Comparison of ENCODE assay signal across 30 cellular contexts in genomic region chr4:1660948-1661677, GRCh38.
"Had no signal": no experiment of that assay in that cellular context is flagged by ENCODE, and none has a peak within 500 bp of the region (broad histone marks: within the 10 kb centered on the region; RNA-seq: fewer than 3 reads in every experiment).

No MANE protein-coding gene starts in this region.

- H3K4me1 ChIP-seq: gastroesophageal sphincter, upper lobe of left lung, vagina had no signal

- H3K4me3 ChIP-seq: gastroesophageal sphincter, ovary, skin epidermis, thoracic aorta, upper lobe of left lung, vagina had no signal

- H3K9me3 Mint-ChIP-seq: activated CD4-positive, alpha-beta memory T cell treated with anti-CD3 and anti-CD28 coated beads for 36 hours; activated CD4-positive, alpha-beta T cell treated with anti-CD3 and anti-CD28 coated beads, Interleukin-2, amount 10 ng/mL, durations not matched to agents 24 days and 14 days; activated T-cell treated with anti-CD3 and anti-CD28 coated beads, Interleukin-2, amount 50 U/mL, for 4 hours; activated T-helper 17 cell treated with anti-CD3 and anti-CD28 coated beads, Interleukin-2, amount 50 U/mL, for 72 hours; memory B cell; natural killer cell; stimulated activated naive CD8-positive, alpha-beta T cell treated with anti-CD3 and anti-CD28 coated beads, Interleukin-15, Interleukin-2, amounts not matched to agents 100 ng/mL and 50 ng/mL, for 24 hours had no signal

- ATAC-seq: activated T-cell treated with anti-CD3 and anti-CD28 coated beads, Interleukin-2, amount 50 U/mL, for 4 hours; activated T-helper 17 cell treated with anti-CD3 and anti-CD28 coated beads, Interleukin-2, amount 50 U/mL, for 72 hours; gastroesophageal sphincter; natural killer cell; sciatic nerve; T-helper 17 cell had no signal

- H3K27ac Mint-ChIP-seq: activated CD4-positive, alpha-beta memory T cell treated with anti-CD3 and anti-CD28 coated beads for 36 hours; activated CD4-positive, alpha-beta T cell treated with anti-CD3 and anti-CD28 coated beads, Interleukin-2, amount 10 ng/mL, durations not matched to agents 24 days and 14 days; activated T-helper 17 cell treated with anti-CD3 and anti-CD28 coated beads, Interleukin-2, amount 50 U/mL, for 72 hours; memory B cell; natural killer cell; progenitor cell of endocrine pancreas; stimulated activated naive CD8-positive, alpha-beta T cell treated with anti-CD3 and anti-CD28 coated beads, Interleukin-15, Interleukin-2, amounts not matched to agents 100 ng/mL and 50 ng/mL, for 24 hours; T-helper 17 cell had no signal

- H3K4me3 Mint-ChIP-seq: activated CD4-positive, alpha-beta memory T cell treated with anti-CD3 and anti-CD28 coated beads for 36 hours; activated CD4-positive, alpha-beta T cell treated with anti-CD3 and anti-CD28 coated beads, Interleukin-2, amount 10 ng/mL, durations not matched to agents 24 days and 14 days; activated T-cell treated with anti-CD3 and anti-CD28 coated beads, Interleukin-2, amount 50 U/mL, for 4 hours; activated T-helper 17 cell treated with anti-CD3 and anti-CD28 coated beads, Interleukin-2, amount 50 U/mL, for 72 hours; memory B cell; natural killer cell; stimulated activated naive CD8-positive, alpha-beta T cell treated with anti-CD3 and anti-CD28 coated beads, Interleukin-15, Interleukin-2, amounts not matched to agents 100 ng/mL and 50 ng/mL, for 24 hours; T-helper 17 cell had no signal

- DNase-seq: activated CD4-positive, alpha-beta memory T cell treated with anti-CD3 and anti-CD28 coated beads for 36 hours; activated CD4-positive, alpha-beta T cell treated with anti-CD3 and anti-CD28 coated beads, Interleukin-2, amount 10 ng/mL, durations not matched to agents 24 days and 14 days; activated CD4-positive, CD25-positive, alpha-beta regulatory T cell treated with anti-CD3 and anti-CD28 coated beads, Interleukin-2, amount 50 U/mL, for 72 hours; activated CD8-positive, alpha-beta memory T cell treated with anti-CD3 and anti-CD28 coated beads, Interleukin-2, amount 50 U/mL, for 48 hours; activated gamma-delta T cell treated with Interleukin-2 at 50 U/mL for 16 hours; activated naive CD4-positive, alpha-beta T cell treated with anti-CD3 and anti-CD28 coated beads, Interleukin-2, amount 50 U/mL, for 16 hours; activated T-cell treated with anti-CD3 and anti-CD28 coated beads, Interleukin-2, amount 50 U/mL, for 4 hours; amniotic stem cell; brain microvascular endothelial cell; cortex of kidney; head of caudate nucleus; hippocampal formation; midbrain; natural killer cell; ovary; stimulated activated CD4-positive, alpha-beta T cell treated with anti-CD3 and anti-CD28 coated beads, Interleukin-12 subunit alpha, Interleukin-12 subunit beta, amount 100 ng/mL, for 4 hours; stimulated activated CD4-positive, alpha-beta T cell treated with anti-CD3 and anti-CD28 coated beads, Interleukin-4, amount 100 ng/mL, for 1 hour; T-helper 17 cell; T1000; upper lobe of left lung; WERI-Rb-1 had no signal

- H3K27me3 ChIP-seq: brain microvascular endothelial cell, gastroesophageal sphincter, ovary, upper lobe of left lung, vagina had no signal

- H3K9me3 ChIP-seq: gastroesophageal sphincter, ovary, thoracic aorta, upper lobe of left lung, vagina had no signal

- H3K4me1 Mint-ChIP-seq: activated CD4-positive, alpha-beta T cell treated with anti-CD3 and anti-CD28 coated beads, Interleukin-2, amount 10 ng/mL, durations not matched to agents 24 days and 14 days; activated T-helper 17 cell treated with anti-CD3 and anti-CD28 coated beads, Interleukin-2, amount 50 U/mL, for 72 hours; memory B cell; natural killer cell had no signal

- H3K27ac ChIP-seq: brain microvascular endothelial cell, gastroesophageal sphincter, ovary, skin epidermis, thoracic aorta, upper lobe of left lung, vagina, WERI-Rb-1 had no signal

- H3K27me3 Mint-ChIP-seq: activated CD4-positive, alpha-beta memory T cell treated with anti-CD3 and anti-CD28 coated beads for 36 hours; activated CD4-positive, alpha-beta T cell treated with anti-CD3 and anti-CD28 coated beads, Interleukin-2, amount 10 ng/mL, durations not matched to agents 24 days and 14 days; activated T-helper 17 cell treated with anti-CD3 and anti-CD28 coated beads, Interleukin-2, amount 50 U/mL, for 72 hours; memory B cell; progenitor cell of endocrine pancreas; stimulated activated naive CD8-positive, alpha-beta T cell treated with anti-CD3 and anti-CD28 coated beads, Interleukin-15, Interleukin-2, amounts not matched to agents 100 ng/mL and 50 ng/mL, for 24 hours; T-helper 17 cell had no signal

- H3K36me3 Mint-ChIP-seq: activated CD4-positive, alpha-beta memory T cell treated with anti-CD3 and anti-CD28 coated beads for 36 hours; natural killer cell had no signal

- H3K36me3 ChIP-seq: brain microvascular endothelial cell, gastroesophageal sphincter, ovary, thoracic aorta, upper lobe of left lung, vagina, WERI-Rb-1 had no signal
